ENCODE assay signal across 8 cellular contexts in genomic region chr15:57591822-57592367, GRCh38. TPM values are rescaled to one million over a fixed set of nuclear protein-coding genes. Genes with fewer than 3 reads are reported as not detected.
DNase-seq lines count a peak whose midpoint lies in the region; ATAC-seq lines count a peak whose summit lies in the region.

Gene MYZAP, plus strand, starts transcription at chr15:57591904. Its CDS starts 131 bp downstream, at chr15:57592035.

- ATAC-seq in effector memory CD8-positive, alpha-beta T cell (replicated peaks), result peak; percentile 21
- ATAC-seq in HG02571 (IDR thresholded peaks at IDR 0.05; ENCODE audit: unreplicated experiment), result no peak

- H3K36me3 Mint-ChIP-seq in effector memory CD8-positive, alpha-beta T cell (ENCODE audit: insufficient read depth), result no peaks in the 10 kb centered on the region

- no peaks in the 10 kb centered on the region for H3K36me3 ChIP-seq in mesodermal cell (ENCODE audit: control insufficient read depth, insufficient read depth, low read length)

- H3K4me1 Mint-ChIP-seq in effector memory CD8-positive, alpha-beta T cell (ENCODE audit: low read depth in 2 of 2), result peaks cover 3 to 6% of the 10 kb centered on the region in 2 donors

- no peak within 1 kb of the TSS for H3K27ac Mint-ChIP-seq in effector memory CD8-positive, alpha-beta T cell

- no peaks in the 10 kb centered on the region for H3K9me3 Mint-ChIP-seq in effector memory CD8-positive, alpha-beta T cell

- H3K27ac ChIP-seq in mesodermal cell (ENCODE audit: low read depth, low read length, severe bottlenecking), result no peak within 1 kb of the TSS

- H3K4me1 ChIP-seq in mesodermal cell (ENCODE audit: control insufficient read depth, insufficient read depth, low read length, poor library complexity, severe bottlenecking), result peaks cover 13% of the 10 kb centered on the region

- H3K4me3 ChIP-seq in mesodermal cell (ENCODE audit: extremely low read depth, insufficient read depth, low read length, poor library complexity, severe bottlenecking), result peak within 1 kb of the TSS; percentile 42

- H3K4me3 Mint-ChIP-seq in effector memory CD8-positive, alpha-beta T cell, result no peak within 1 kb of the TSS

- peaks cover 67 to 90% of the 10 kb centered on the region in 2 donors for H3K27me3 Mint-ChIP-seq in effector memory CD8-positive, alpha-beta T cell

- 1 to 3% methylated on average over 30 to 33 of the region's 58 CpGs for WGBS in mesodermal cell (ENCODE audit: insufficient coverage in 2 of 2), 2 experiments

- H3K9me3 ChIP-seq in mesodermal cell (ENCODE audit: control insufficient read depth, low read length), result no peaks in the 10 kb centered on the region

- DNase-seq in NCI-H1417 (lab: John Stamatoyannopoulos, UW), result peak in 2 of 3 experiments; percentile 44 to 50
- DNase-seq in NCI-H1417 treated with DMSO at 0.1 percent for 48 hours (lab: John Stamatoyannopoulos, UW), result no peak
- peak; percentile 65 for DNase-seq in activated CD4-positive, alpha-beta T cell treated with anti-CD3 and anti-CD28 coated beads for 48 hours
- DNase-seq in effector memory CD8-positive, alpha-beta T cell, result no peak
- DNase-seq in stimulated activated CD8-positive, alpha-beta memory T cell treated with anti-CD3 and anti-CD28 coated beads, Interleukin-4, amount 100 ng/mL, for 48 hours, result peak; percentile 47
- DNase-seq in NCI-H187 treated with DMSO at 0.1 percent for 48 hours (lab: John Stamatoyannopoulos, UW), result no peak

RNA-seq across cellular contexts. Expression of gene MYZAP, which starts in this region (rescaled TPM):
- polyA plus RNA-seq in mesodermal cell (2013, experiment 1 of 2), result 12.3 TPM
- polyA plus RNA-seq in mesodermal cell (2013, experiment 2 of 2), result 7.7 TPM

Comparison
In these comparisons a context has a peak if more than half of its experiments do, and no peak if none do; other contexts are left out.
1. DNase-seq: peak in NCI-H1417 (2 of 3), activated CD4-positive, alpha-beta T cell treated with anti-CD3 and anti-CD28 coated beads for 48 hours (single experiment) and stimulated activated CD8-positive, alpha-beta memory T cell treated with anti-CD3 and anti-CD28 coated beads, Interleukin-4, amount 100 ng/mL, for 48 hours (single experiment); none in NCI-H1417 treated with DMSO at 0.1 percent for 48 hours (single experiment), effector memory CD8-positive, alpha-beta T cell (0 of 3) and NCI-H187 treated with DMSO at 0.1 percent for 48 hours (single experiment).